In genomic region chr6:31717499-31718222, GRCh38 we compare ENCODE assay signal across 16 cellular contexts. TPM values are rescaled to one million over a fixed set of nuclear protein-coding genes. Genes with fewer than 3 reads are reported as not detected.
DNase-seq lines count a peak whose midpoint lies in the region; ATAC-seq and TF ChIP-seq lines count a peak whose summit lies in the region.
"Had no signal": no experiment of that assay in that cellular context is flagged by ENCODE, and none has a peak within 500 bp of the region (broad histone marks: within the 10 kb centered on the region; RNA-seq: fewer than 3 reads in every experiment).

No MANE protein-coding gene starts in this region.

- in situ Hi-C loops in IMR-90 (cut with MboI; ENCODE audit: low sequenced_read_pairs): no loop called here
- in situ Hi-C loops in mammary epithelial cell (cut with MboI; ENCODE audit: low sequenced_read_pairs in 2 of 2): no loop called here

- intact Hi-C loops in Caco-2 (cut with micrococcal nuclease; ENCODE audit: unreplicated experiment) (no loop called here), IMR-90 (cut with micrococcal nuclease) (no loop called here), mammary epithelial cell (cut with micrococcal nuclease) (no loop called here)

- peaks cover 5% of the 10 kb centered on the region for H3K36me3 Mint-ChIP-seq in Caco-2 (ENCODE audit: insufficient read depth, unreplicated experiment)
- H3K36me3 Mint-ChIP-seq in activated naive CD8-positive, alpha-beta T cell treated with anti-CD3 and anti-CD28 coated beads for 36 hours: no peaks in the 10 kb centered on the region
- H3K36me3 Mint-ChIP-seq: stimulated activated memory B cell treated with anti-CD40 and anti-IgM and Interleukin-4, amounts not matched to agents 10 μg/mL and 1 μg/mL and 100 μg/mL, for 72 hours had no signal

- no peak overlapping the region for H4K8ac ChIP-seq in IMR-90 (ENCODE audit: low read depth in 2 of 2, low read length in 2 of 2)

- no peaks in the 10 kb centered on the region for H3K79me1 ChIP-seq in IMR-90 (ENCODE audit: low read depth in 1 of 2, low read length in 2 of 2)

- CTCF ChIA-PET in Caco-2 (lab: Charles Lee): no interaction called here
- CTCF ChIA-PET in IMR-90 (lab: Yijun Ruan, JAX): no interaction called here
- CTCF ChIA-PET in mammary epithelial cell (lab: Charles Lee; ENCODE audit: low non-redundant PET): no interaction called here

- H2BK20ac ChIP-seq in IMR-90 (ENCODE audit: low read depth, low read length): no peak overlapping the region

- H3K27me3 ChIP-seq in Caco-2 (replicated peaks; ENCODE audit: control insufficient read depth, insufficient read depth, low read length) (no peaks in the 10 kb centered on the region), IMR-90 (ENCODE audit: control insufficient read depth, insufficient read depth, low read length) (peaks cover 23% of the 10 kb centered on the region), mammary epithelial cell (ENCODE audit: insufficient read depth, low read length) (no peaks in the 10 kb centered on the region), liver (ENCODE audit: control insufficient read depth in 4 of 4, insufficient read depth in 4 of 4, low read length in 3 of 4) (no peaks in the 10 kb centered on the region)

- H3K9me3 ChIP-seq in Caco-2 (no peaks in the 10 kb centered on the region), IMR-90 (ENCODE audit: control insufficient read depth, insufficient read depth, low read length) (no peaks in the 10 kb centered on the region), mammary epithelial cell (replicated peaks; ENCODE audit: insufficient read depth, low read length) (no peaks in the 10 kb centered on the region), liver (ENCODE audit: control insufficient read depth in 4 of 4, low read length in 3 of 4) (no peaks in the 10 kb centered on the region)
- H3K9me3 ChIP-seq: lower lobe of right lung had no signal

- no peaks in the 10 kb centered on the region for H4K20me1 ChIP-seq in IMR-90 (ENCODE audit: insufficient read depth, low read length)
- H4K20me1 ChIP-seq in mammary epithelial cell (ENCODE audit: insufficient read depth, low read length): no peaks in the 10 kb centered on the region

- no peak overlapping the region for H2BK5ac ChIP-seq in IMR-90 (ENCODE audit: low read depth, low read length, poor library complexity, severe bottlenecking)

- no peaks in the 10 kb centered on the region for H3K27me3 Mint-ChIP-seq in Caco-2 (ENCODE audit: insufficient read depth, unreplicated experiment)
- H3K27me3 Mint-ChIP-seq in activated naive CD8-positive, alpha-beta T cell treated with anti-CD3 and anti-CD28 coated beads for 36 hours: no peaks in the 10 kb centered on the region
- H3K27me3 Mint-ChIP-seq: stimulated activated memory B cell treated with anti-CD40 and anti-IgM and Interleukin-4, amounts not matched to agents 10 μg/mL and 1 μg/mL and 100 μg/mL, for 72 hours had no signal

- no peak overlapping the region for H2AK9ac ChIP-seq in IMR-90 (replicated peaks; ENCODE audit: low read depth, low read length, poor library complexity)

- H3K79me2 ChIP-seq in mammary epithelial cell (ENCODE audit: insufficient read depth, low read length): no peaks in the 10 kb centered on the region

- H3K23ac ChIP-seq in IMR-90 (ENCODE audit: low read depth, low read length): no peak overlapping the region

- DNase-seq in Caco-2 (peak in 1 of 2 experiments; percentile 36), IMR-90 (no peak), mammary epithelial cell (peak; percentile 50), substantia nigra (lab: John Stamatoyannopoulos, UW) (no peak), 8988T (no peak)
- no peak for DNase-seq in activated naive CD8-positive, alpha-beta T cell treated with anti-CD3 and anti-CD28 coated beads for 36 hours
- DNase-seq in activated CD4-positive, CD25-positive, alpha-beta regulatory T cell (lab: John Stamatoyannopoulos, UW): no peak
- DNase-seq: activated CD4-positive, CD25-positive, alpha-beta regulatory T cell treated with anti-CD3 and anti-CD28 coated beads, Interleukin-2, amount 50 U/mL, for 72 hours; activated T-cell treated with anti-CD3 and anti-CD28 coated beads, Interleukin-2, amount 50 U/mL, for 48 hours; aorta; occipital lobe had no signal

- H2AFZ ChIP-seq in IMR-90 (replicated peaks; ENCODE audit: low read length, poor library complexity): peak overlapping the region; percentile 13
- H2AFZ ChIP-seq in mammary epithelial cell (ENCODE audit: low read depth, low read length): peak overlapping the region; percentile 77

- no peak overlapping the region for H3K4me3 Mint-ChIP-seq in Caco-2 (ENCODE audit: unreplicated experiment)
- no peak overlapping the region for H3K4me3 Mint-ChIP-seq in activated naive CD8-positive, alpha-beta T cell treated with anti-CD3 and anti-CD28 coated beads for 36 hours
- H3K4me3 Mint-ChIP-seq: stimulated activated memory B cell treated with anti-CD40 and anti-IgM and Interleukin-4, amounts not matched to agents 10 μg/mL and 1 μg/mL and 100 μg/mL, for 72 hours had no signal

- no peak overlapping the region for H3K4ac ChIP-seq in IMR-90 (ENCODE audit: low read depth, low read length)

- WGBS in IMR-90 (ENCODE audit: extremely low coverage in 2 of 2, insufficient read length in 1 of 2), 2 experiments: 30% methylated on average over 2 of the region's 10 CpGs; no CpG with 5 or more reads in 1 of the 2 experiments
- 35% methylated on average over 7 of the region's 10 CpGs for WGBS in mammary epithelial cell (ENCODE audit: low coverage, missing lambda C conversion rate)
- 67% methylated on average over 10 of the region's 10 CpGs for WGBS in liver

- BruUV-seq in Caco-2 (replicated peaks; lab: Mats Ljungman, UMichigan) (no TSS peak), IMR-90 (replicated peaks; lab: Mats Ljungman, UMichigan) (no TSS peak), mammary epithelial cell (replicated peaks; lab: Mats Ljungman, UMichigan) (no TSS peak)

- H2AK5ac ChIP-seq in IMR-90 (ENCODE audit: low read depth, low read length): no peak overlapping the region

- TF ChIP-seq CTCF in Caco-2 (IDR thresholded peaks at IDR 0.05; ENCODE audit: insufficient read depth in 1 of 2, low read depth in 1 of 2, low read length in 1 of 2, severe bottlenecking in 1 of 2, unreplicated experiment in 1 of 2) (no peak), IMR-90 (conservative IDR thresholded peaks at IDR 0.05; ENCODE audit: low read depth, low read length) (no peak), mammary epithelial cell (conservative IDR thresholded peaks at IDR 0.05 in 1 of 2, IDR thresholded peaks at IDR 0.05 in 1 of 2; ENCODE audit: extremely low read depth in 1 of 2, insufficient read depth in 1 of 2, low read depth in 1 of 2, low read length in 2 of 2) (peak; percentile 48 to 54), liver (IDR thresholded peaks at IDR 0.05; ENCODE audit: low read depth, low read length, missing input control) (peak; percentile 18)

- H3K9me1 ChIP-seq in IMR-90 (ENCODE audit: insufficient read depth, low read length): peaks cover 4% of the 10 kb centered on the region; the same call in 1 of the 2 replicates

- H3K36me3 ChIP-seq in Caco-2 (ENCODE audit: control insufficient read depth, insufficient read depth, low read length): no peaks in the 10 kb centered on the region
- H3K36me3 ChIP-seq in IMR-90 (ENCODE audit: control insufficient read depth, insufficient read depth, low read length): no peaks in the 10 kb centered on the region
- H3K36me3 ChIP-seq in mammary epithelial cell (ENCODE audit: insufficient read depth, low read length): no peaks in the 10 kb centered on the region
- no peaks in the 10 kb centered on the region for H3K36me3 ChIP-seq in liver (ENCODE audit: control insufficient read depth in 4 of 4, insufficient read depth in 3 of 4, low read depth in 1 of 4, low read length in 3 of 4)
- H3K36me3 ChIP-seq: lower lobe of right lung had no signal

- dilution Hi-C loops in IMR-90 (cut with HindIII; ENCODE audit: low sequenced_read_pairs, unreplicated experiment) (no loop called here), mammary epithelial cell (cut with HindIII; ENCODE audit: low sequenced_read_pairs) (no loop called here)

- no peak overlapping the region for H2BK15ac ChIP-seq in IMR-90 (ENCODE audit: low read depth, low read length)

- no peak overlapping the region for H3K56ac ChIP-seq in IMR-90 (ENCODE audit: extremely low read depth, insufficient read depth, low read length)

- H4K91ac ChIP-seq in IMR-90 (ENCODE audit: insufficient read depth, low read depth, low read length): no peak overlapping the region

- peaks cover 61% of the 10 kb centered on the region for H3K4me1 Mint-ChIP-seq in Caco-2 (ENCODE audit: low read depth, unreplicated experiment)
- peaks cover 5% of the 10 kb centered on the region for H3K4me1 Mint-ChIP-seq in activated naive CD8-positive, alpha-beta T cell treated with anti-CD3 and anti-CD28 coated beads for 36 hours
- H3K4me1 Mint-ChIP-seq: stimulated activated memory B cell treated with anti-CD40 and anti-IgM and Interleukin-4, amounts not matched to agents 10 μg/mL and 1 μg/mL and 100 μg/mL, for 72 hours had no signal

- H3K18ac ChIP-seq in IMR-90 (ENCODE audit: low read depth, low read length): no peak overlapping the region

- no peak for TF ChIP-seq POLR2A in IMR-90 (IDR thresholded peaks at IDR 0.05; ENCODE audit: low read depth, low read length)

- no peak for ATAC-seq in IMR-90 (ENCODE audit: low read depth)
- ATAC-seq: SK-N-SH treated with all-trans-retinoic acid at 6 μM for 48 hours; stimulated activated memory B cell treated with anti-CD40 and anti-IgM and Interleukin-4, amounts not matched to agents 10 μg/mL and 1 μg/mL and 100 μg/mL, for 72 hours had no signal

- POLR2A ChIA-PET in Caco-2 (lab: Charles Lee): no interaction called here
- POLR2A ChIA-PET in IMR-90 (lab: Charles Lee; ENCODE audit: unreplicated experiment): no interaction called here

- no peak overlapping the region for H4K5ac ChIP-seq in IMR-90 (ENCODE audit: low read depth, low read length)

- peak overlapping the region; percentile 69 for H3K27ac Mint-ChIP-seq in Caco-2 (ENCODE audit: unreplicated experiment)
- no peak overlapping the region for H3K27ac Mint-ChIP-seq in activated naive CD8-positive, alpha-beta T cell treated with anti-CD3 and anti-CD28 coated beads for 36 hours
- H3K27ac Mint-ChIP-seq: stimulated activated memory B cell treated with anti-CD40 and anti-IgM and Interleukin-4, amounts not matched to agents 10 μg/mL and 1 μg/mL and 100 μg/mL, for 72 hours had no signal

- H3K14ac ChIP-seq in IMR-90 (replicated peaks; ENCODE audit: low read depth, low read length): no peak overlapping the region

- TF ChIP-seq RAD21 in IMR-90 (IDR thresholded peaks at IDR 0.05; ENCODE audit: low read length): no peak
- TF ChIP-seq RAD21 in liver (IDR thresholded peaks at IDR 0.05): peak in 1 of 2 donors; percentile 39

- H3K4me1 ChIP-seq in Caco-2 (peaks cover 64% of the 10 kb centered on the region), IMR-90 (ENCODE audit: control insufficient read depth, insufficient read depth, low read length) (no peaks in the 10 kb centered on the region), mammary epithelial cell (ENCODE audit: insufficient read depth, low read length) (peaks cover 34% of the 10 kb centered on the region), liver (ENCODE audit: control insufficient read depth in 4 of 4, insufficient read depth in 4 of 4, low read length in 3 of 4) (no peaks in the 10 kb centered on the region)
- H3K4me1 ChIP-seq: lower lobe of right lung had no signal

- H3K4me2 ChIP-seq in IMR-90 (ENCODE audit: low read depth, low read length): no peak overlapping the region
- H3K4me2 ChIP-seq in mammary epithelial cell (ENCODE audit: insufficient read depth, low read depth, low read length): peak overlapping the region; percentile 47

- no peaks in the 10 kb centered on the region for H3K9me3 Mint-ChIP-seq in Caco-2 (ENCODE audit: unreplicated experiment)
- no peaks in the 10 kb centered on the region for H3K9me3 Mint-ChIP-seq in activated naive CD8-positive, alpha-beta T cell treated with anti-CD3 and anti-CD28 coated beads for 36 hours
- H3K9me3 Mint-ChIP-seq: stimulated activated memory B cell treated with anti-CD40 and anti-IgM and Interleukin-4, amounts not matched to agents 10 μg/mL and 1 μg/mL and 100 μg/mL, for 72 hours had no signal

- H3K27ac ChIP-seq in IMR-90 (ENCODE audit: insufficient read depth, low read length) (no peak overlapping the region), mammary epithelial cell (ENCODE audit: insufficient read depth, low read depth, low read length) (peak overlapping the region; percentile 5), liver (ENCODE audit: low read depth in 1 of 2, low read length in 2 of 2) (no peak overlapping the region), substantia nigra (ENCODE audit: low read depth, low read length, poor library complexity, severe bottlenecking) (no peak overlapping the region)

- H2BK120ac ChIP-seq in IMR-90 (ENCODE audit: low read depth, low read length): no peak overlapping the region

- no peak overlapping the region for H3K9ac ChIP-seq in IMR-90 (ENCODE audit: low read depth, low read length)
- no peak overlapping the region for H3K9ac ChIP-seq in mammary epithelial cell (ENCODE audit: insufficient read depth, low read length)
- no peak overlapping the region for H3K9ac ChIP-seq in liver (ENCODE audit: low read depth in 1 of 2, low read length in 2 of 2)

- H3K4me3 ChIP-seq in Caco-2 (ENCODE audit: low read depth, low read length) (no peak overlapping the region), IMR-90 (ENCODE audit: insufficient read depth, low read depth, low read length) (no peak overlapping the region), mammary epithelial cell (replicated peaks in 1 of 3; ENCODE audit: insufficient read depth in 1 of 3, low read depth in 2 of 3, low read length in 3 of 3) (no peak overlapping the region), liver (ENCODE audit: low read depth in 1 of 3, low read length in 3 of 3) (no peak overlapping the region)
- H3K4me3 ChIP-seq: lower lobe of right lung had no signal

RNA-seq across cellular contexts. Expression of gene LY6G6D, which starts 2.5 kb away (rescaled TPM):
- not detected in 2 replicates for total RNA-seq in Caco-2 (2022)
- total RNA-seq in IMR-90 (2012; rRNA removed): not detected in 2 replicates
- not detected in 2 replicates for polyA plus RNA-seq in IMR-90 (2012; rRNA removed)
- polyA plus RNA-seq in IMR-90 (2012; cell fraction: cytosol; rRNA removed): not detected in 2 replicates
- not detected in 2 replicates for polyA plus RNA-seq in IMR-90 (2012; cell fraction: nucleus; rRNA removed; ENCODE audit: low replicate concordance)
- total RNA-seq in mammary epithelial cell: not detected
- polyA plus RNA-seq in mammary epithelial cell: not detected
- polyA minus RNA-seq in mammary epithelial cell: not detected
- not detected for total RNA-seq in liver
- not detected for polyA plus RNA-seq in liver
- total RNA-seq in activated naive CD8-positive, alpha-beta T cell treated with anti-CD3 and anti-CD28 coated beads for 36 hours: not detected
- total RNA-seq: aorta, lower lobe of right lung, occipital lobe had no signal
- polyA plus RNA-seq: aorta, BJ had no signal

RNA-seq across cellular contexts. Expression of gene LY6G6C, which starts 3.9 kb away (rescaled TPM):
- total RNA-seq in Caco-2 (2022) (0.88 and 1.3 TPM in 2 replicates), IMR-90 (2012; rRNA removed) (not detected in 2 replicates), mammary epithelial cell (under 1 TPM in 1 of 2 donors, not detected in 1; 0.45 TPM), liver (not detected)
- polyA plus RNA-seq in IMR-90 (2012; rRNA removed) (not detected in 2 replicates), mammary epithelial cell (0.56 TPM), liver (not detected)
- polyA plus RNA-seq in IMR-90 (2012; cell fraction: cytosol; rRNA removed): not detected in 2 replicates
- polyA plus RNA-seq in IMR-90 (2012; cell fraction: nucleus; rRNA removed; ENCODE audit: low replicate concordance): 0.26 and 0.48 TPM in 2 replicates
- polyA minus RNA-seq in mammary epithelial cell: not detected
- total RNA-seq in activated naive CD8-positive, alpha-beta T cell treated with anti-CD3 and anti-CD28 coated beads for 36 hours: not detected
- total RNA-seq: aorta, lower lobe of right lung had no signal
- polyA plus RNA-seq: aorta, BJ had no signal

RNA-seq across cellular contexts. Expression of gene MPIG6B, which starts 5.5 kb away (rescaled TPM):
- total RNA-seq in Caco-2 (2022) (not detected in 2 replicates), IMR-90 (2012; rRNA removed) (not detected in 2 replicates), mammary epithelial cell (not detected), liver (10 to 100 TPM in 1 of 2 donors, under 1 TPM in 1; 0.08 to 10.7 TPM)
- polyA plus RNA-seq in IMR-90 (2012; rRNA removed) (not detected in 2 replicates), mammary epithelial cell (0.09 TPM), liver (under 1 TPM; 0.15 to 0.33 TPM)
- polyA plus RNA-seq in IMR-90 (2012; cell fraction: cytosol; rRNA removed): not detected in 2 replicates
- 0.03 TPM in 1 of 2 replicates, not detected in the other for polyA plus RNA-seq in IMR-90 (2012; cell fraction: nucleus; rRNA removed; ENCODE audit: low replicate concordance)
- polyA minus RNA-seq in mammary epithelial cell: not detected
- under 1 TPM; 0.16 to 0.56 TPM for total RNA-seq in activated naive CD8-positive, alpha-beta T cell treated with anti-CD3 and anti-CD28 coated beads for 36 hours
- total RNA-seq: occipital lobe had no signal
- polyA plus RNA-seq: aorta, BJ had no signal

RNA-seq across cellular contexts. Expression of gene LY6G6F, which starts 11.0 kb away (rescaled TPM):
- total RNA-seq in Caco-2 (2022) (not detected in 2 replicates), IMR-90 (2012; rRNA removed) (not detected in 2 replicates), mammary epithelial cell (not detected), liver (1 to 10 TPM in 1 of 2 donors, under 1 TPM in 1; 0.08 to 3.2 TPM)
- polyA plus RNA-seq in IMR-90 (2012; rRNA removed) (not detected in 2 replicates), mammary epithelial cell (not detected), liver (not detected)
- not detected in 2 replicates for polyA plus RNA-seq in IMR-90 (2012; cell fraction: cytosol; rRNA removed)
- polyA plus RNA-seq in IMR-90 (2012; cell fraction: nucleus; rRNA removed; ENCODE audit: low replicate concordance): not detected in 2 replicates
- polyA minus RNA-seq in mammary epithelial cell: not detected
- not detected for total RNA-seq in activated naive CD8-positive, alpha-beta T cell treated with anti-CD3 and anti-CD28 coated beads for 36 hours
- total RNA-seq: aorta, occipital lobe had no signal
- polyA plus RNA-seq: aorta, BJ had no signal

RNA-seq across cellular contexts. Expression of gene DDAH2, which starts 11.4 kb away (rescaled TPM):
- 82.4 and 91.6 TPM in 2 replicates for total RNA-seq in Caco-2 (2022)
- total RNA-seq in IMR-90 (2012; rRNA removed): 40.0 and 40.7 TPM in 2 replicates
- 57.9 and 58.4 TPM in 2 replicates for polyA plus RNA-seq in IMR-90 (2012; rRNA removed)
- 82.7 and 118 TPM in 2 replicates for polyA plus RNA-seq in IMR-90 (2012; cell fraction: cytosol; rRNA removed)
- polyA plus RNA-seq in IMR-90 (2012; cell fraction: nucleus; rRNA removed; ENCODE audit: low replicate concordance): 29.0 and 72.3 TPM in 2 replicates
- 10 to 100 TPM in 1 of 2 donors, 1 to 10 TPM in 1; 7.7 to 27.7 TPM for total RNA-seq in mammary epithelial cell
- polyA plus RNA-seq in mammary epithelial cell: 6.7 TPM
- polyA minus RNA-seq in mammary epithelial cell: 5.6 TPM
- total RNA-seq in liver: 10 to 100 TPM; 23.8 to 31.4 TPM
- polyA plus RNA-seq in liver: 10 to 100 TPM; 19.8 to 22.6 TPM
- 1 to 10 TPM; 3.5 to 3.8 TPM for total RNA-seq in activated naive CD8-positive, alpha-beta T cell treated with anti-CD3 and anti-CD28 coated beads for 36 hours

Comparison
In these comparisons a context has a peak if more than half of its experiments do, and no peak if none do; other contexts are left out.
1. CTCF ChIP-seq: peak in mammary epithelial cell (2 of 2) and liver (single experiment); none in Caco-2 (0 of 2) and IMR-90 (single experiment).